ENCODE assay signal across 1 cellular context in genomic region chr6:135258970-135259369, GRCh38.
TF ChIP-seq lines count a peak whose summit lies in the region.

No MANE protein-coding gene starts in this region.

TF ChIP-seq in HepG2, 621 proteins besides CTCF, POLR2A, EP300 and RAD21 (continued from another document):
- TF ChIP-seq ARID4A (CRISPR knock-in tag; IDR thresholded peaks at IDR 0.05; ENCODE audit: borderline replicate concordance) (no peak), JUNB (CRISPR knock-in tag; IDR thresholded peaks at IDR 0.05; ENCODE audit: borderline replicate concordance) (no peak), MAX (IDR thresholded peaks at IDR 0.05) (no peak), ZFP36L1 (CRISPR knock-in tag; IDR thresholded peaks at IDR 0.05) (no peak), GATAD1 (CRISPR knock-in tag; IDR thresholded peaks at IDR 0.05) (no peak), ZBTB37 (CRISPR knock-in tag; IDR thresholded peaks at IDR 0.05) (no peak), FOXJ3 (CRISPR knock-in tag; IDR thresholded peaks at IDR 0.05; ENCODE audit: borderline replicate concordance) (no peak), KDM3A (CRISPR knock-in tag; IDR thresholded peaks at IDR 0.05; ENCODE audit: low read depth) (no peak), PAXIP1 (CRISPR knock-in tag; conservative IDR thresholded peaks at IDR 0.05) (no peak), CCDC6 (CRISPR knock-in tag; IDR thresholded peaks at IDR 0.05) (no peak), HOXA5 (CRISPR knock-in tag; IDR thresholded peaks at IDR 0.05) (no peak), PRDM4 (CRISPR knock-in tag; IDR thresholded peaks at IDR 0.05; ENCODE audit: borderline replicate concordance) (no peak), TGIF2 (CRISPR knock-in tag; IDR thresholded peaks at IDR 0.05) (no peak), HMGXB4 (CRISPR knock-in tag; IDR thresholded peaks at IDR 0.05; ENCODE audit: borderline replicate concordance in 1 of 2, low read depth in 1 of 2) (no peak), ZIK1 (CRISPR knock-in tag; IDR thresholded peaks at IDR 0.05; ENCODE audit: borderline replicate concordance, low read depth) (no peak), ZNF770 (CRISPR knock-in tag; IDR thresholded peaks at IDR 0.05) (no peak), ZSCAN29 (CRISPR knock-in tag; conservative IDR thresholded peaks at IDR 0.05) (no peak), ZNF30 (CRISPR knock-in tag; IDR thresholded peaks at IDR 0.05) (no peak), ZNF547 (CRISPR knock-in tag; IDR thresholded peaks at IDR 0.05) (no peak), KAT2B (IDR thresholded peaks at IDR 0.05; ENCODE audit: borderline replicate concordance, low read depth, low read length) (peak; percentile 90), ATF7-NPFF (CRISPR knock-in tag; IDR thresholded peaks at IDR 0.05; ENCODE audit: low read depth) (no peak), ZNF441 (CRISPR knock-in tag; IDR thresholded peaks at IDR 0.05; ENCODE audit: borderline replicate concordance) (peak; percentile 49; the same call in 1 of the 2 replicates), ZFY (CRISPR knock-in tag; IDR thresholded peaks at IDR 0.05) (no peak), AGO2 (optimal IDR thresholded peaks at IDR 0.05; ENCODE audit: low read depth, low read length) (no peak), PRPF4 (IDR thresholded peaks at IDR 0.05; ENCODE audit: low read depth, low read length, poor library complexity, severe bottlenecking) (no peak), HMGA1 (CRISPR knock-in tag; conservative IDR thresholded peaks at IDR 0.05) (no peak), ZNF704 (CRISPR knock-in tag; IDR thresholded peaks at IDR 0.05; ENCODE audit: borderline replicate concordance) (no peak), CEBPB (IDR thresholded peaks at IDR 0.05; ENCODE audit: borderline replicate concordance, low read depth, low read length) (peak; percentile 83; the same call in 1 of the 2 replicates), CHD4 (IDR thresholded peaks at IDR 0.05; ENCODE audit: borderline replicate concordance, low read length) (no peak), ZNF24 (IDR thresholded peaks at IDR 0.05) (no peak), CEBPG (CRISPR knock-in tag; IDR thresholded peaks at IDR 0.05) (peak; percentile 63), WIZ (CRISPR knock-in tag; IDR thresholded peaks at IDR 0.05) (no peak), ZNF891 (CRISPR knock-in tag; IDR thresholded peaks at IDR 0.05) (no peak), ELK4 (CRISPR knock-in tag; IDR thresholded peaks at IDR 0.05; ENCODE audit: borderline replicate concordance) (no peak), TBL1XR1 (IDR thresholded peaks at IDR 0.05; ENCODE audit: borderline replicate concordance, low read length, partially characterized antibody) (no peak), HNF4A (CRISPR knock-in tag; IDR thresholded peaks at IDR 0.05) (no peak), KLF16 (CRISPR knock-in tag; IDR thresholded peaks at IDR 0.05) (0 out of 4 replicates have a peak, but pooled peaks of 1 of the 2 experiments have one; percentile 22), ZNF143 (CRISPR knock-in tag; IDR thresholded peaks at IDR 0.05) (no peak), FUBP1 (CRISPR knock-in tag; IDR thresholded peaks at IDR 0.05; ENCODE audit: borderline replicate concordance) (no peak)
TF ChIP-seq in HepG2: peak in this region for 8.
